In the genomic region with DNA sequence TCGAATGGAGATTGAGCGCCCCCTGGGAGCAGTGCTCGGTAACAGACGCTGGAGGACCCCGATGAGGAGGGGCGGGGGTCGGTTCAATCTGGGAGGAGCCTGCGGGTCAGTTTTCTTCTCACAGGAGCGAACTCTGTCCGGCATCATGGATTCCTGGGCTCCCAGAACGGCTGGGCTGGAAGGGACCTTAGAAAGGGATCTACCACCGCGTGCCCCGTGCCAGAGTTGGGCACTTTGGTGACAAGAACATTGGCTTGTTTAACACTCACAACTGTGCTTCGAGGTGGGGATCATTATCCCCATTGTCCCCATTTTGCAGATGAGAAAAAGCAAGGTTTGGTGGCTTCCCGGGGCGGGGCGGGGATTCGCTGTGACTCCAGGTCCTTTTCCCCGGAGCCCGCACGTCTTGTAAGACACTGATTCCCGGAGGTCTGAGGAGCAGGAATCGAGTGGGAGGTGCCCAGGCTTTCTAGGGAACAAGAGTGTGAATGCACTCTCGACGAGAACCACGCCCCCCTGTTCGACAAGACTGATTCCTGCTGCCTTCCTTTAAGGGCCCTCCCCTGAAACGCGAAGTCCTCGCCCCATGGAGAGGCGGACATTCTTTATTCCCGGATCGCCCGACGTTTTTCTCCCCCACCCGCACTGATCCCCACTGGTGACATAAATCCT, we compare ENCODE assay signal across 8 cellular contexts. TPM values are rescaled to one million over a fixed set of nuclear protein-coding genes. Genes with fewer than 3 reads are reported as not detected.
DNase-seq lines count a peak whose midpoint lies in the region; ATAC-seq, FAIRE-seq and TF ChIP-seq lines count a peak whose summit lies in the region.

No MANE protein-coding gene starts in this region.

- CTCF ChIA-PET in endothelial cell of umbilical vein (lab: Charles Lee) = interaction anchor here (0.7 to 2.7 kb wide), 6 partner anchors 20 to 150 kb away, joined by 3 to 38 read pairs (median 6); no protein-coding TSS in a partner anchor

- H4K20me1 ChIP-seq in endothelial cell of umbilical vein (replicated peaks; ENCODE audit: control insufficient read depth, extremely low read depth, insufficient read depth, low read length) = no peaks in the 10 kb centered on the region

- H3K79me2 ChIP-seq in endothelial cell of umbilical vein (ENCODE audit: control insufficient read depth, insufficient read depth, low read length) = no peaks in the 10 kb centered on the region

- peak overlapping the region; percentile 57 for H2AFZ ChIP-seq in endothelial cell of umbilical vein (ENCODE audit: low read depth, low read length)

- TF ChIP-seq CTCF in endothelial cell of umbilical vein (IDR thresholded peaks at IDR 0.05; ENCODE audit: extremely low read depth in 1 of 2, insufficient read depth in 1 of 2, low read depth in 1 of 2, low read length in 2 of 2) = peak; percentile 92 to 93

- H3K27ac ChIP-seq in HUES6 (ENCODE audit: low read depth, low read length) (no peak overlapping the region), endothelial cell of umbilical vein (ENCODE audit: insufficient read depth, low read depth, low read length) (peak overlapping the region; percentile 44)

- peaks cover 3% of the 10 kb centered on the region; the same call in 1 of the 2 replicates for H3K4me1 ChIP-seq in HUES6 (ENCODE audit: control insufficient read depth, insufficient read depth, low read length)
- peaks cover 7% of the 10 kb centered on the region for H3K4me1 ChIP-seq in NT2/D1 (ENCODE audit: insufficient read depth, insufficient read length)
- peaks cover 2% of the 10 kb centered on the region for H3K4me1 ChIP-seq in endothelial cell of umbilical vein (ENCODE audit: control insufficient read depth, extremely low read depth, insufficient read depth, low read length)

- DNase-seq in GF-D8 (lab: John Stamatoyannopoulos, UW) (peak; percentile 60), NT2/D1 (ENCODE audit: low read depth, low spot score) (peak; percentile 92), activated T-cell treated with anti-CD3 and anti-CD28 coated beads for 1 hour (ENCODE audit: low read depth) (peak; percentile 83), endothelial cell of umbilical vein (ENCODE audit: low read depth, low spot score) (peak; percentile 93), middle frontal gyrus (ENCODE audit: extremely low spot score, low spot score) (peak; percentile 64)
- peak; percentile 62 to 79 for DNase-seq in stimulated activated CD8-positive, alpha-beta memory T cell treated with anti-CD3 and anti-CD28 coated beads, Interleukin-15, amount 100 ng/mL, for 4 hours (ENCODE audit: low read depth in 2 of 2)

- H3K27me3 ChIP-seq in HUES6 (ENCODE audit: control insufficient read depth, insufficient read depth, low read length) (no peaks in the 10 kb centered on the region), NT2/D1 (ENCODE audit: insufficient read depth, insufficient read length) (no peaks in the 10 kb centered on the region), endothelial cell of umbilical vein (ENCODE audit: control insufficient read depth in 2 of 2, insufficient read depth in 2 of 2, low read length in 2 of 2) (no peaks in the 10 kb centered on the region)

- TF ChIP-seq POLR2A in endothelial cell of umbilical vein (IDR thresholded peaks at IDR 0.05; ENCODE audit: low read depth, low read length) = peak; percentile 71

- peak overlapping the region; percentile 72 for H3K4me2 ChIP-seq in endothelial cell of umbilical vein (ENCODE audit: insufficient read depth, low read length)

- ATAC-seq in HG02588 (IDR thresholded peaks at IDR 0.05; ENCODE audit: unreplicated experiment) = no peak

- POLR2A ChIA-PET in endothelial cell of umbilical vein (lab: Charles Lee) = no interaction called here

- H3K9ac ChIP-seq in HUES6 (ENCODE audit: low read length) (peak overlapping the region; percentile 56), NT2/D1 (ENCODE audit: insufficient read length, low read depth) (peak overlapping the region; percentile 52), endothelial cell of umbilical vein (replicated peaks; ENCODE audit: extremely low read depth, insufficient read depth, low read length) (peak overlapping the region; percentile 52)

- intact Hi-C loops in endothelial cell of umbilical vein (cut with micrococcal nuclease) = loop anchor here (1.0 to 5.0 kb wide), 13 partner anchors 19 to 271 kb away; a partner anchor contains a TSS

- H3K4me3 ChIP-seq in HUES6 (ENCODE audit: low read depth, low read length) (peak overlapping the region; percentile 69), NT2/D1 (ENCODE audit: insufficient read length, low read depth) (peak overlapping the region; percentile 90), endothelial cell of umbilical vein (replicated peaks in 1 of 3; ENCODE audit: insufficient read depth in 1 of 3, low read depth in 1 of 3, low read length in 3 of 3) (peak overlapping the region; percentile 18 to 67 (median 54))

- H3K9me1 ChIP-seq in endothelial cell of umbilical vein (replicated peaks; ENCODE audit: control insufficient read depth, extremely low read depth, insufficient read depth, low read length) = no peaks in the 10 kb centered on the region

- FAIRE-seq in endothelial cell of umbilical vein (lab: Jason Lieb, UNC) = no peak

- H3K36me3 ChIP-seq in HUES6 (ENCODE audit: control insufficient read depth, insufficient read depth, low read length) = peaks cover 10% of the 10 kb centered on the region
- peaks cover 25% of the 10 kb centered on the region for H3K36me3 ChIP-seq in NT2/D1 (ENCODE audit: insufficient read depth, insufficient read length, low read length)
- peaks cover 0 to 2% of the 10 kb centered on the region in 2 experiments for H3K36me3 ChIP-seq in endothelial cell of umbilical vein (ENCODE audit: control insufficient read depth in 2 of 2, extremely low read depth in 1 of 2, insufficient read depth in 2 of 2, low read length in 2 of 2)

- dilution Hi-C loops in endothelial cell of umbilical vein (cut with MboI; ENCODE audit: extremely low pct_ligation_motif_present, low sequenced_read_pairs) = no loop called here

- no TSS peak for BruUV-seq in endothelial cell of umbilical vein (replicated peaks; lab: Mats Ljungman, UMichigan)

- H3K9me3 ChIP-seq in HUES6 (ENCODE audit: control insufficient read depth, insufficient read depth, low read depth, low read length) = no peaks in the 10 kb centered on the region
- H3K9me3 ChIP-seq in NT2/D1 (ENCODE audit: insufficient read depth, low read length) = no peaks in the 10 kb centered on the region
- H3K9me3 ChIP-seq in endothelial cell of umbilical vein (replicated peaks; ENCODE audit: control insufficient read depth, insufficient read depth, low read length) = no peaks in the 10 kb centered on the region

TF ChIP-seq in endothelial cell of umbilical vein, 7 proteins besides CTCF, POLR2A, EP300 and RAD21 (continues in another document):
- TF ChIP-seq POLR2AphosphoS5 (IDR thresholded peaks at IDR 0.05; ENCODE audit: insufficient read depth, low read depth, low read length) (peak; percentile 21), MYC (IDR thresholded peaks at IDR 0.05; ENCODE audit: low read depth, low read length) (no peak)

RNA-seq across cellular contexts. Expression of a gene that starts 1.5 kb away (rescaled TPM):
- total RNA-seq in endothelial cell of umbilical vein = 37.3 and 38.0 TPM in 2 replicates
- 22.1 and 29.5 TPM in 2 replicates for polyA plus RNA-seq in endothelial cell of umbilical vein
- 13.4 and 18.6 TPM in 2 replicates for polyA plus RNA-seq in endothelial cell of umbilical vein (2011; cell fraction: cytosol; rRNA removed)
- polyA plus RNA-seq in endothelial cell of umbilical vein (2011; cell fraction: nucleus; rRNA removed) = 31.4 and 32.2 TPM in 2 replicates
- polyA plus RNA-seq in endothelial cell of umbilical vein (2012) = 17.7 and 23.7 TPM in 2 replicates
- 11.8 and 14.3 TPM in 2 replicates for polyA minus RNA-seq in endothelial cell of umbilical vein
- 12.2 TPM for polyA minus RNA-seq in endothelial cell of umbilical vein (2011; cell fraction: cytosol; rRNA and poly(A)+ RNA removed)
- 6.3 and 13.9 TPM in 2 replicates for polyA minus RNA-seq in endothelial cell of umbilical vein (2011; cell fraction: nucleus; rRNA and poly(A)+ RNA removed)

RNA-seq across cellular contexts. Expression of a gene that starts 25.5 kb away (rescaled TPM):
- total RNA-seq in endothelial cell of umbilical vein = 1.4 and 1.5 TPM in 2 replicates
- 4.3 and 4.7 TPM in 2 replicates for polyA plus RNA-seq in endothelial cell of umbilical vein
- polyA plus RNA-seq in endothelial cell of umbilical vein (2011; cell fraction: cytosol; rRNA removed) = 1.7 and 2.5 TPM in 2 replicates
- 0.66 and 1.2 TPM in 2 replicates for polyA plus RNA-seq in endothelial cell of umbilical vein (2011; cell fraction: nucleus; rRNA removed)
- 0.43 and 0.98 TPM in 2 replicates for polyA plus RNA-seq in endothelial cell of umbilical vein (2012)
- polyA minus RNA-seq in endothelial cell of umbilical vein = 2.1 and 3.7 TPM in 2 replicates
- polyA minus RNA-seq in endothelial cell of umbilical vein (2011; cell fraction: cytosol; rRNA and poly(A)+ RNA removed) = not detected
- 0.53 and 1.1 TPM in 2 replicates for polyA minus RNA-seq in endothelial cell of umbilical vein (2011; cell fraction: nucleus; rRNA and poly(A)+ RNA removed)

RNA-seq across cellular contexts. Expression of a gene that starts 27.0 kb away (rescaled TPM):
- 17.0 and 17.6 TPM in 2 replicates for total RNA-seq in endothelial cell of umbilical vein
- polyA plus RNA-seq in endothelial cell of umbilical vein = 25.4 and 33.9 TPM in 2 replicates
- 15.8 and 17.9 TPM in 2 replicates for polyA plus RNA-seq in endothelial cell of umbilical vein (2011; cell fraction: cytosol; rRNA removed)
- polyA plus RNA-seq in endothelial cell of umbilical vein (2011; cell fraction: nucleus; rRNA removed) = 9.4 and 10.3 TPM in 2 replicates
- polyA plus RNA-seq in endothelial cell of umbilical vein (2012) = 6.0 and 7.1 TPM in 2 replicates
- polyA minus RNA-seq in endothelial cell of umbilical vein = 18.3 and 23.1 TPM in 2 replicates
- 6.0 TPM for polyA minus RNA-seq in endothelial cell of umbilical vein (2011; cell fraction: cytosol; rRNA and poly(A)+ RNA removed)
- polyA minus RNA-seq in endothelial cell of umbilical vein (2011; cell fraction: nucleus; rRNA and poly(A)+ RNA removed) = 6.1 and 6.9 TPM in 2 replicates

RNA-seq across cellular contexts. Expression of a gene that starts 28.0 kb away (rescaled TPM):
- total RNA-seq in endothelial cell of umbilical vein = 38.3 and 39.5 TPM in 2 replicates
- polyA plus RNA-seq in endothelial cell of umbilical vein = 30.2 and 33.7 TPM in 2 replicates
- 27.0 and 36.1 TPM in 2 replicates for polyA plus RNA-seq in endothelial cell of umbilical vein (2011; cell fraction: cytosol; rRNA removed)
- 11.3 and 11.4 TPM in 2 replicates for polyA plus RNA-seq in endothelial cell of umbilical vein (2011; cell fraction: nucleus; rRNA removed)
- 23.6 and 29.3 TPM in 2 replicates for polyA plus RNA-seq in endothelial cell of umbilical vein (2012)
- 5.5 and 7.4 TPM in 2 replicates for polyA minus RNA-seq in endothelial cell of umbilical vein
- 5.9 TPM for polyA minus RNA-seq in endothelial cell of umbilical vein (2011; cell fraction: cytosol; rRNA and poly(A)+ RNA removed)
- polyA minus RNA-seq in endothelial cell of umbilical vein (2011; cell fraction: nucleus; rRNA and poly(A)+ RNA removed) = 3.4 and 5.7 TPM in 2 replicates

RNA-seq across cellular contexts. Expression of a gene that starts 35.7 kb away (rescaled TPM):
- 21.3 and 25.6 TPM in 2 replicates for total RNA-seq in endothelial cell of umbilical vein
- 3.4 and 3.5 TPM in 2 replicates for polyA plus RNA-seq in endothelial cell of umbilical vein
- 4.5 and 4.9 TPM in 2 replicates for polyA plus RNA-seq in endothelial cell of umbilical vein (2011; cell fraction: cytosol; rRNA removed)
- 14.1 and 16.1 TPM in 2 replicates for polyA plus RNA-seq in endothelial cell of umbilical vein (2011; cell fraction: nucleus; rRNA removed)
- 12.3 and 20.5 TPM in 2 replicates for polyA plus RNA-seq in endothelial cell of umbilical vein (2012)
- polyA minus RNA-seq in endothelial cell of umbilical vein = 4.2 and 8.2 TPM in 2 replicates
- 7.9 TPM for polyA minus RNA-seq in endothelial cell of umbilical vein (2011; cell fraction: cytosol; rRNA and poly(A)+ RNA removed)
- 7.6 and 11.5 TPM in 2 replicates for polyA minus RNA-seq in endothelial cell of umbilical vein (2011; cell fraction: nucleus; rRNA and poly(A)+ RNA removed)
